27 cellular contexts compared by ENCODE assay signal in genomic region chr12:115943310-115943629, GRCh38.
"Had no signal": no experiment of that assay in that cellular context is flagged by ENCODE, and none has a peak within 500 bp of the region (broad histone marks: within the 10 kb centered on the region; RNA-seq: fewer than 3 reads in every experiment).

No MANE protein-coding gene starts in this region.

- H3K27ac ChIP-seq: ovary, parathyroid adenoma, psoas muscle, skin epidermis, spleen, suprapubic skin, testis, tibial artery, transverse colon, upper lobe of right lung, uterus had no signal

- ATAC-seq: naive thymus-derived CD8-positive, alpha-beta T cell; natural killer cell treated with Interleukin-12 subunit alpha and Interleukin-12 subunit beta and Interleukin-15 and Interleukin-18, amount 100 ng/mL, for 72 hours; psoas muscle; stimulated activated memory B cell treated with anti-CD40 and anti-IgM and Interleukin-4, amounts not matched to agents 10 μg/mL and 1 μg/mL and 100 μg/mL, for 72 hours; stimulated activated naive CD8-positive, alpha-beta T cell treated with anti-CD3 and anti-CD28 coated beads, Interleukin-15, amount 100 ng/mL, for 72 hours; stimulated activated naive CD8-positive, alpha-beta T cell treated with anti-CD3 and anti-CD28 coated beads, Interleukin-15, Interleukin-2, amounts not matched to agents 100 U/mL and 50 U/mL, for 24 hours had no signal

- H3K36me3 ChIP-seq: ovary, spleen, tibial artery, transverse colon, upper lobe of right lung, uterus had no signal

- H3K9me3 ChIP-seq: ovary, psoas muscle, testis, upper lobe of right lung, uterus had no signal

- H3K79me2 ChIP-seq: parathyroid adenoma had no signal

- DNase-seq: naive thymus-derived CD8-positive, alpha-beta T cell; nephron progenitor cell; occipital lobe; ovary; spleen; stimulated activated CD4-positive, alpha-beta T cell treated with anti-CD3 and anti-CD28 coated beads, Interleukin-12 subunit alpha, Interleukin-12 subunit beta, amount 100 ng/mL, for 4 hours; stimulated activated CD4-positive, alpha-beta T cell treated with anti-CD3 and anti-CD28 coated beads, Interleukin-1b, Interleukin-23, amount 100 ng/mL, for 48 hours; stimulated activated CD4-positive, alpha-beta T cell treated with anti-CD3 and anti-CD28 coated beads, Interleukin-4, amount 100 ng/mL, for 1 hour; stimulated activated CD4-positive, alpha-beta T cell treated with anti-CD3 and anti-CD28 coated beads, Interleukin-4, amount 100 ng/mL, for 4 hours; stimulated activated CD8-positive, alpha-beta memory T cell treated with anti-CD3 and anti-CD28 coated beads, Interleukin-4, amount 100 ng/mL, for 48 hours; stimulated activated naive CD4-positive, alpha-beta T cell; stimulated activated naive CD8-positive, alpha-beta T cell treated with anti-CD3 and anti-CD28 coated beads, Interleukin-15, amount 100 ng/mL, for 72 hours; stimulated activated naive CD8-positive, alpha-beta T cell treated with anti-CD3 and anti-CD28 coated beads, Interleukin-15, Interleukin-2, amounts not matched to agents 100 U/mL and 50 U/mL, for 24 hours; testis; transverse colon; uterus had no signal

- H3K27me3 ChIP-seq: ovary, spleen, suprapubic skin, testis, tibial artery, transverse colon, upper lobe of right lung, uterus had no signal

- H3K4me1 Mint-ChIP-seq: naive thymus-derived CD8-positive, alpha-beta T cell; stimulated activated memory B cell treated with anti-CD40 and anti-IgM and Interleukin-4, amounts not matched to agents 10 μg/mL and 1 μg/mL and 100 μg/mL, for 72 hours; stimulated activated naive CD8-positive, alpha-beta T cell treated with anti-CD3 and anti-CD28 coated beads, Interleukin-15, amount 100 ng/mL, for 72 hours had no signal

- H3K27me3 Mint-ChIP-seq: stimulated activated naive CD8-positive, alpha-beta T cell treated with anti-CD3 and anti-CD28 coated beads, Interleukin-15, amount 100 ng/mL, for 72 hours; type B pancreatic cell had no signal

- H2AFZ ChIP-seq: parathyroid adenoma had no signal

- H3K9ac ChIP-seq: parathyroid adenoma had no signal

- H3K27ac Mint-ChIP-seq: natural killer cell treated with Interleukin-12 subunit alpha and Interleukin-12 subunit beta and Interleukin-15 and Interleukin-18, amount 100 ng/mL, for 72 hours; nephron progenitor cell; stimulated activated memory B cell treated with anti-CD40 and anti-IgM and Interleukin-4, amounts not matched to agents 10 μg/mL and 1 μg/mL and 100 μg/mL, for 72 hours; stimulated activated naive CD8-positive, alpha-beta T cell treated with anti-CD3 and anti-CD28 coated beads, Interleukin-15, amount 100 ng/mL, for 72 hours; type B pancreatic cell had no signal

- H3K36me3 Mint-ChIP-seq: type B pancreatic cell had no signal

- H3K4me2 ChIP-seq: smooth muscle cell had no signal

- H3K4me3 ChIP-seq: ovary, psoas muscle, skin epidermis, smooth muscle cell, spleen, suprapubic skin, testis, tibial artery, transverse colon, upper lobe of right lung, uterus had no signal

- H3K4me1 ChIP-seq: parathyroid adenoma, psoas muscle, spleen, suprapubic skin, testis, tibial artery, transverse colon, upper lobe of right lung, uterus had no signal

- H3K4me3 Mint-ChIP-seq: naive thymus-derived CD8-positive, alpha-beta T cell; natural killer cell treated with Interleukin-12 subunit alpha and Interleukin-12 subunit beta and Interleukin-15 and Interleukin-18, amount 100 ng/mL, for 72 hours; nephron progenitor cell; neural crest cell; stimulated activated memory B cell treated with anti-CD40 and anti-IgM and Interleukin-4, amounts not matched to agents 10 μg/mL and 1 μg/mL and 100 μg/mL, for 72 hours; stimulated activated naive CD8-positive, alpha-beta T cell treated with anti-CD3 and anti-CD28 coated beads, Interleukin-15, amount 100 ng/mL, for 72 hours; type B pancreatic cell had no signal
